Comparison of ENCODE assay signal across 23 cellular contexts in genomic region chr3:37125702-37126101, GRCh38. TPM values are rescaled to one million over a fixed set of nuclear protein-coding genes. Genes with fewer than 3 reads are reported as not detected.
A peak's percentile ranks its signal among the peaks of the same experiment; 100 is the strongest.
DNase-seq lines count a peak whose midpoint lies in the region; TF ChIP-seq lines count a peak whose summit lies in the region.
"Had no signal": no experiment of that assay in that cellular context is flagged by ENCODE, and none has a peak within 500 bp of the region (broad histone marks: within the 10 kb centered on the region; RNA-seq: fewer than 3 reads in every experiment).

No MANE protein-coding gene starts in this region.

- H3K9ac ChIP-seq in mucosa of rectum (ENCODE audit: low read depth in 1 of 2, low read length in 2 of 2): no peak overlapping the region
- H3K9ac ChIP-seq: BLaER1 treated with 17β-estradiol and CSF1 and Interleukin-3, amounts not matched to agents 10 nM and 100 nM; SK-N-SH had no signal

- H3K27me3 ChIP-seq in cardiac muscle cell (no peaks in the 10 kb centered on the region), right atrium auricular region (no peaks in the 10 kb centered on the region), mucosa of rectum (ENCODE audit: control insufficient read depth in 2 of 2, insufficient read depth in 2 of 2, low read length in 2 of 2) (no peaks in the 10 kb centered on the region)
- H3K27me3 ChIP-seq: BLaER1 treated with 17β-estradiol and CSF1 and Interleukin-3, amounts not matched to agents 10 nM and 100 nM had no signal

- DNase-seq in cardiac muscle cell (ENCODE audit: low read depth in 1 of 2, low spot score in 1 of 2): no peak
- DNase-seq in right atrium auricular region (ENCODE audit: low spot score): no peak
- DNase-seq in epithelial cell of prostate (ENCODE audit: low read depth, low spot score): no peak
- no peak for DNase-seq in activated T-cell treated with anti-CD3 and anti-CD28 coated beads for 4 hours
- no peak for DNase-seq in KBM-7
- DNase-seq in NCI-H82 treated with DMSO at 0.1 percent for 48 hours (lab: John Stamatoyannopoulos, UW; ENCODE audit: unreplicated experiment): no peak
- DNase-seq: 8988T; Caco-2; CD4-positive, alpha-beta memory T cell; DMS 273 treated with DMSO at 0.1 percent for 48 hours; DMS79 treated with DMSO at 0.1 percent for 48 hours; H9; NCI-H1105 treated with DMSO at 0.1 percent for 48 hours; NCI-H2081; NCI-H446; NCI-H526; PC-3; RPMI8226; SIG-M5; SK-N-SH had no signal

- no peaks in the 10 kb centered on the region for H3K36me3 ChIP-seq in cardiac muscle cell
- no peaks in the 10 kb centered on the region for H3K36me3 ChIP-seq in right atrium auricular region
- H3K36me3 ChIP-seq in mucosa of rectum (ENCODE audit: control insufficient read depth in 2 of 2, insufficient read depth in 2 of 2, low read length in 2 of 2): peaks cover 2 to 3% of the 10 kb centered on the region in 2 donors

- H3K4me1 ChIP-seq in cardiac muscle cell (ENCODE audit: low read depth) (peaks cover 19% of the 10 kb centered on the region), right atrium auricular region (peaks cover 0 to 32% of the 10 kb centered on the region in 2 donors), mucosa of rectum (ENCODE audit: control insufficient read depth in 2 of 2, insufficient read depth in 2 of 2, low read length in 2 of 2) (peaks cover 5 to 29% of the 10 kb centered on the region in 2 donors)

- H3K4me3 ChIP-seq in cardiac muscle cell: no peak overlapping the region
- no peak overlapping the region for H3K4me3 ChIP-seq in right atrium auricular region
- no peak overlapping the region for H3K4me3 ChIP-seq in mucosa of rectum (ENCODE audit: low read length in 2 of 2)
- H3K4me3 ChIP-seq: BLaER1 treated with 17β-estradiol and CSF1 and Interleukin-3, amounts not matched to agents 10 nM and 100 nM had no signal

- TF ChIP-seq CTCF in cardiac muscle cell (IDR thresholded peaks at IDR 0.05; ENCODE audit: low read depth, low read length) (no peak), right atrium auricular region (IDR thresholded peaks at IDR 0.05) (no peak)

- H3K27ac ChIP-seq in cardiac muscle cell (peak overlapping the region; percentile 51), right atrium auricular region (peak overlapping the region in 1 of 2 donors; percentile 3), epithelial cell of prostate (peak overlapping the region; percentile 33), mucosa of rectum (ENCODE audit: low read depth in 2 of 2, low read length in 2 of 2) (peak overlapping the region; percentile 25 to 60)
- H3K27ac ChIP-seq: BLaER1 treated with 17β-estradiol and CSF1 and Interleukin-3, amounts not matched to agents 10 nM and 100 nM; HL-60 had no signal

- H3K9me3 ChIP-seq in cardiac muscle cell (ENCODE audit: low read depth) (no peaks in the 10 kb centered on the region), right atrium auricular region (no peaks in the 10 kb centered on the region), mucosa of rectum (ENCODE audit: control insufficient read depth in 2 of 2, low read length in 2 of 2) (no peaks in the 10 kb centered on the region)
- H3K9me3 ChIP-seq: Caco-2, SK-N-SH had no signal

- in situ Hi-C loops in KBM-7 (cut with MboI; ENCODE audit: low pct_unique_long_range_greater_than_20kb, low sequenced_read_pairs): no loop called here

RNA-seq across cellular contexts. Expression of gene LRRFIP2, which starts 48.7 kb away (rescaled TPM):
- total RNA-seq in cardiac muscle cell (61.2 and 92.6 TPM in 2 replicates), right atrium auricular region (100 to 1,000 TPM in 1 of 2 donors, 10 to 100 TPM in 1; 82.3 to 142 TPM)
- 55.9 and 68.2 TPM in 2 replicates for polyA plus RNA-seq in cardiac muscle cell
